Comparison of ENCODE assay signal across 8 cellular contexts in genomic region chr1:17233675-17234074, GRCh38. TPM values are rescaled to one million over a fixed set of nuclear protein-coding genes. Genes with fewer than 3 reads are reported as not detected.
DNase-seq lines count a peak whose midpoint lies in the region; ATAC-seq and TF ChIP-seq lines count a peak whose summit lies in the region.

No MANE protein-coding gene starts in this region.

- peak overlapping the region; percentile 76 for H3K27ac ChIP-seq in ACC112 (ENCODE audit: low read depth, low read length)
- peak overlapping the region; percentile 58 to 61 for H3K27ac ChIP-seq in breast epithelium
- no peak overlapping the region for H3K27ac ChIP-seq in left lung

- H3K4me3 ChIP-seq in ACC112 (ENCODE audit: low read depth, low read length) (peak overlapping the region; percentile 6; the same call in 1 of the 2 replicates), LNCaP clone FGC (ENCODE audit: low read depth, low read length) (no peak overlapping the region), breast epithelium (no peak overlapping the region), left lung (no peak overlapping the region)

- H2AFZ ChIP-seq in ACC112 (ENCODE audit: low read length, unreplicated experiment), result no peak overlapping the region

- H3K9me3 ChIP-seq in breast epithelium, result no peaks in the 10 kb centered on the region
- H3K9me3 ChIP-seq in left lung, result no peaks in the 10 kb centered on the region

- ATAC-seq in left lung (peak; percentile 78), HG03432 (IDR thresholded peaks at IDR 0.05; ENCODE audit: unreplicated experiment) (no peak)

- H3K36me3 ChIP-seq in ACC112 (ENCODE audit: insufficient read depth, low read length) (no peaks in the 10 kb centered on the region), breast epithelium (no peaks in the 10 kb centered on the region), left lung (no peaks in the 10 kb centered on the region)

- intact Hi-C loops in breast epithelium (cut with DNase I; ENCODE audit: low total_unique reads), result loop anchor here (10.0 kb wide), 2 partner anchors 109 to 179 kb away; partner anchors contain the start of gene SDHB
- intact Hi-C loops in left lung (cut with DNase I), result no loop called here

- no peaks in the 10 kb centered on the region for H3K79me2 ChIP-seq in ACC112 (ENCODE audit: control insufficient read depth, insufficient read depth, low read length, unreplicated experiment)

- H3K27me3 ChIP-seq in ACC112 (ENCODE audit: insufficient read depth, low read length) (no peaks in the 10 kb centered on the region), breast epithelium (no peaks in the 10 kb centered on the region), left lung (peaks cover 0 to 23% of the 10 kb centered on the region in 2 donors)

- DNase-seq in LNCaP clone FGC (ENCODE audit: low read depth), result peak; percentile 14
- DNase-seq in breast epithelium (ENCODE audit: low spot score in 2 of 2), result peak; percentile 88 to 91
- DNase-seq in left lung, result peak in 1 of 2 donors; percentile 73
- no peak for DNase-seq in occipital lobe (lab: John Stamatoyannopoulos, UW)
- no peak for DNase-seq in retina
- no peak for DNase-seq in NCI-H1694 (lab: John Stamatoyannopoulos, UW)

- no peak for TF ChIP-seq POLR2A in breast epithelium (IDR thresholded peaks at IDR 0.05)

- H3K4me1 ChIP-seq in ACC112 (ENCODE audit: control insufficient read depth, insufficient read depth, low read length, unreplicated experiment) (peaks cover 25% of the 10 kb centered on the region), breast epithelium (no peaks in the 10 kb centered on the region), left lung (no peaks in the 10 kb centered on the region)

- TF ChIP-seq CTCF in LNCaP clone FGC (IDR thresholded peaks at IDR 0.05; ENCODE audit: control insufficient read depth, extremely low read depth, insufficient read depth) (no peak), breast epithelium (IDR thresholded peaks at IDR 0.05) (no peak), left lung (IDR thresholded peaks at IDR 0.05) (no peak)

RNA-seq across cellular contexts. Expression of gene PADI3, which starts 15.2 kb away (rescaled TPM):
- total RNA-seq in breast epithelium (not detected), left lung (not detected), occipital lobe (not detected)

RNA-seq across cellular contexts. Expression of gene PADI1, which starts 28.7 kb away (rescaled TPM):
- total RNA-seq in breast epithelium, result under 1 TPM in 1 of 3 donors, not detected in 2; 0.33 TPM
- total RNA-seq in left lung, result not detected
- not detected for total RNA-seq in occipital lobe

Comparison
In these comparisons a context has a peak if more than half of its experiments do, and no peak if none do; other contexts are left out.
1. H3K27ac ChIP-seq: peak in ACC112 (single experiment) and breast epithelium (2 of 2); none in left lung (0 of 2).
2. DNase-seq: peak in LNCaP clone FGC (single experiment) and breast epithelium (2 of 2); none in occipital lobe (single experiment), retina (single experiment) and NCI-H1694 (single experiment).